ENCODE assay signal across 18 cellular contexts in genomic region chr6:89874438-89874837, GRCh38. TPM values are rescaled to one million over a fixed set of nuclear protein-coding genes. Genes with fewer than 3 reads are reported as not detected.
A peak's percentile ranks its signal among the peaks of the same experiment; 100 is the strongest.
DNase-seq lines count a peak whose midpoint lies in the region; ATAC-seq, FAIRE-seq and TF ChIP-seq lines count a peak whose summit lies in the region.
"Had no signal": no experiment of that assay in that cellular context is flagged by ENCODE, and none has a peak within 500 bp of the region (broad histone marks: within the 10 kb centered on the region; RNA-seq: fewer than 3 reads in every experiment).

No MANE protein-coding gene starts in this region.

- H3K79me2 ChIP-seq in K562 (ENCODE audit: control insufficient read depth, insufficient read depth, low read length) = no peaks in the 10 kb centered on the region

- TF ChIP-seq CTCF in K562 (IDR thresholded peaks at IDR 0.05 in 2 of 3, conservative IDR thresholded peaks at IDR 0.05 in 1 of 3; ENCODE audit: insufficient read depth in 2 of 3, low read depth in 1 of 3, low read length in 3 of 3) = no peak
- no peak for TF ChIP-seq CTCF in progenitor cell of endocrine pancreas (IDR thresholded peaks at IDR 0.05; ENCODE audit: unreplicated experiment)
- TF ChIP-seq CTCF in body of pancreas (IDR thresholded peaks at IDR 0.05) = no peak

- H3K9ac ChIP-seq in K562 (ENCODE audit: insufficient read depth in 1 of 2, low read depth in 2 of 2, low read length in 2 of 2) = no peak overlapping the region
- H3K9ac ChIP-seq: GM23248 had no signal

- in situ Hi-C loops in K562 (cut with MboI) = no loop called here

- no peaks in the 10 kb centered on the region for H3K27me3 Mint-ChIP-seq in CD4-positive, alpha-beta memory T cell
- H3K27me3 Mint-ChIP-seq in progenitor cell of endocrine pancreas = no peaks in the 10 kb centered on the region

- H3K4me3 ChIP-seq in CD4-positive, alpha-beta memory T cell (ENCODE audit: low read length in 2 of 2) = no peak overlapping the region
- H3K4me3 ChIP-seq in K562 = no peak overlapping the region
- no peak overlapping the region for H3K4me3 ChIP-seq in body of pancreas
- H3K4me3 ChIP-seq: GM12878, GM23248, HAP-1 had no signal

- no peak for TF ChIP-seq EP300 in K562 (IDR thresholded peaks at IDR 0.05; ENCODE audit: low read length)

- peak overlapping the region in 4 of 7 donors; percentile 1 to 35 (median 21) for H3K27ac Mint-ChIP-seq in CD4-positive, alpha-beta memory T cell
- H3K27ac Mint-ChIP-seq in progenitor cell of endocrine pancreas = peak overlapping the region; percentile 78

- 6% methylated on average over 3 of the region's 3 CpGs for WGBS in K562 (ENCODE audit: insufficient coverage, low coverage, missing lambda C conversion rate)
- whole genome bisulfite sequencing in body of pancreas, 2 donors = 84 to 89% methylated on average over 3 of the region's 3 CpGs

- no peak overlapping the region for H3K4me2 ChIP-seq in K562 (ENCODE audit: insufficient read depth, low read length)

- TF ChIP-seq POLR2A in K562 (conservative IDR thresholded peaks at IDR 0.05) = no peak
- TF ChIP-seq POLR2A in body of pancreas (IDR thresholded peaks at IDR 0.05) = no peak

- no peaks in the 10 kb centered on the region for H3K4me1 ChIP-seq in CD4-positive, alpha-beta memory T cell (ENCODE audit: insufficient read depth, low read length)
- H3K4me1 ChIP-seq in K562 (replicated peaks in 1 of 2; ENCODE audit: control insufficient read depth in 2 of 2, insufficient read depth in 2 of 2, low read length in 2 of 2) (peaks cover 0 to 8% of the 10 kb centered on the region in 2 experiments; a peak in 4 of 5 replicates), body of pancreas (no peaks in the 10 kb centered on the region)
- H3K4me1 ChIP-seq: BE2C, HAP-1 had no signal

- no peaks in the 10 kb centered on the region for H3K27me3 ChIP-seq in CD4-positive, alpha-beta memory T cell (ENCODE audit: insufficient read depth, low read length)
- no peaks in the 10 kb centered on the region for H3K27me3 ChIP-seq in K562 (ENCODE audit: control insufficient read depth in 2 of 2, insufficient read depth in 2 of 2, low read length in 2 of 2)
- no peaks in the 10 kb centered on the region for H3K27me3 ChIP-seq in body of pancreas
- H3K27me3 ChIP-seq: BE2C had no signal

- no peak overlapping the region for H3K27ac ChIP-seq in CD4-positive, alpha-beta memory T cell (ENCODE audit: low read depth, low read length)
- no peak overlapping the region for H3K27ac ChIP-seq in K562 (ENCODE audit: extremely low read depth, low read depth, low read length)
- H3K27ac ChIP-seq in body of pancreas = no peak overlapping the region
- H3K27ac ChIP-seq: GM23248 had no signal

- no peak for TF ChIP-seq RAD21 in K562 (CRISPR knock-in tag; conservative IDR thresholded peaks at IDR 0.05 in 1 of 2, IDR thresholded peaks at IDR 0.05 in 1 of 2)

- H3K36me3 Mint-ChIP-seq in CD4-positive, alpha-beta memory T cell = peaks cover 26 to 31% of the 10 kb centered on the region in 2 donors
- peaks cover 15% of the 10 kb centered on the region for H3K36me3 Mint-ChIP-seq in progenitor cell of endocrine pancreas (ENCODE audit: insufficient read depth)

- POLR2A ChIA-PET in CD4-positive, alpha-beta memory T cell (lab: Charles Lee; ENCODE audit: partially characterized antibody) = interaction anchor here (1.1 kb wide), 1 partner anchor 60 kb away, joined by 3 read pairs; no protein-coding TSS in a partner anchor
- POLR2A ChIA-PET in K562 (lab: Yijun Ruan, JAX) = no interaction called here

- H3K9me1 ChIP-seq in K562 (ENCODE audit: control insufficient read depth, insufficient read depth, low read length) = no peaks in the 10 kb centered on the region

- H3K4me1 Mint-ChIP-seq in CD4-positive, alpha-beta memory T cell = peaks cover 0 to 4% (median 3%) of the 10 kb centered on the region in 4 donors
- no peaks in the 10 kb centered on the region for H3K4me1 Mint-ChIP-seq in progenitor cell of endocrine pancreas (ENCODE audit: low read depth)

- intact Hi-C loops in CD4-positive, alpha-beta memory T cell (cut with micrococcal nuclease) = no loop called here
- intact Hi-C loops in K562 (cut with micrococcal nuclease) = no loop called here
- intact Hi-C loops in body of pancreas (cut with DNase I) = no loop called here

- BruUV-seq in K562 (replicated peaks; lab: Mats Ljungman, UMichigan) = no TSS peak

- FAIRE-seq in K562 (lab: Jason Lieb, UNC) = peak; percentile 70
- FAIRE-seq: GM12878, GM19239 had no signal

- CTCF ChIA-PET in CD4-positive, alpha-beta memory T cell (lab: Charles Lee; ENCODE audit: partially characterized antibody) = no interaction called here
- CTCF ChIA-PET in K562 (lab: Yijun Ruan, JAX; ENCODE audit: low intra/inter-chr PET ratio) = interaction anchor here (0.6 kb wide), 1 partner anchor 125 kb away, joined by 3 read pairs; no protein-coding TSS in a partner anchor

- H2AFZ ChIP-seq in K562 (ENCODE audit: low read depth, low read length) = no peak overlapping the region
- H2AFZ ChIP-seq: GM23248 had no signal

- DNase-seq in CD4-positive, alpha-beta memory T cell = no peak
- DNase-seq in K562 (ENCODE audit: extremely low read depth in 1 of 4, low spot score in 3 of 4) (peak; percentile 55 to 72 (median 61)), progenitor cell of endocrine pancreas (ENCODE audit: low spot score, unreplicated experiment) (no peak), NCI-H2081 treated with DMSO at 0.1 percent for 48 hours (lab: John Stamatoyannopoulos, UW) (no peak), NCI-H2107 (lab: John Stamatoyannopoulos, UW) (no peak), body of pancreas (no peak)
- DNase-seq: ACHN; BE2C; C1 segment of cervical spinal cord; Calu3; CD8-positive, alpha-beta T cell; DMS79 treated with DMSO at 0.1 percent for 48 hours; GM23248 had no signal

- no peaks in the 10 kb centered on the region for H3K9me3 Mint-ChIP-seq in CD4-positive, alpha-beta memory T cell
- no peaks in the 10 kb centered on the region for H3K9me3 Mint-ChIP-seq in progenitor cell of endocrine pancreas (ENCODE audit: low read depth)
- H3K9me3 Mint-ChIP-seq: CD8-positive, alpha-beta T cell had no signal

- ATAC-seq in K562 = peak; percentile 89
- no peak for ATAC-seq in body of pancreas
- ATAC-seq: CD8-positive, alpha-beta T cell had no signal

- H3K9me3 ChIP-seq in CD4-positive, alpha-beta memory T cell (ENCODE audit: control insufficient read depth in 1 of 2, low read length in 2 of 2) = no peaks in the 10 kb centered on the region
- H3K9me3 ChIP-seq in K562 (replicated peaks; ENCODE audit: control insufficient read depth, insufficient read depth, low read depth, low read length) (no peaks in the 10 kb centered on the region), body of pancreas (no peaks in the 10 kb centered on the region)
- H3K9me3 ChIP-seq: BE2C, HAP-1 had no signal

- no peaks in the 10 kb centered on the region for H4K20me1 ChIP-seq in K562 (replicated peaks; ENCODE audit: control insufficient read depth, insufficient read depth, low read length)

- H3K4me3 Mint-ChIP-seq in CD4-positive, alpha-beta memory T cell = no peak overlapping the region
- no peak overlapping the region for H3K4me3 Mint-ChIP-seq in progenitor cell of endocrine pancreas (ENCODE audit: low read depth)
- H3K4me3 Mint-ChIP-seq: CD8-positive, alpha-beta T cell had no signal

- peaks cover 6% of the 10 kb centered on the region for H3K36me3 ChIP-seq in CD4-positive, alpha-beta memory T cell (ENCODE audit: insufficient read depth, low read length)
- peaks cover 25% of the 10 kb centered on the region; the same call in 1 of the 3 replicates for H3K36me3 ChIP-seq in K562 (ENCODE audit: control insufficient read depth, insufficient read depth, low read length)
- peaks cover 0 to 4% of the 10 kb centered on the region in 2 donors for H3K36me3 ChIP-seq in body of pancreas (replicated peaks in 1 of 2; ENCODE audit: insufficient read depth in 1 of 2, low read depth in 2 of 2)

RNA-seq across cellular contexts. Expression of gene GJA10, which starts 19.8 kb away (rescaled TPM):
- total RNA-seq in CD4-positive, alpha-beta memory T cell = not detected
- not detected for polyA plus RNA-seq in CD4-positive, alpha-beta memory T cell
- not detected in 2 replicates for total RNA-seq in K562 (2011; cell fraction: chromatin; rRNA removed; ENCODE audit: low replicate concordance)
- not detected in 2 replicates for total RNA-seq in K562 (2011; cell fraction: nucleolus; rRNA removed)
- total RNA-seq in K562 (2011; cell fraction: nucleoplasm; rRNA removed) = not detected in 2 replicates
- not detected in 2 replicates for total RNA-seq in K562 (2014; rRNA removed)
- total RNA-seq in K562 (2014; rRNA removed; fragmentation: Illumina TruSeq; extraction: Trizol) = not detected in 2 replicates
- total RNA-seq in K562 (2015; rRNA removed; fragmentation: Illumina TruSeq; extraction: Trizol) = not detected in 2 replicates
- total RNA-seq in K562 (2021) = not detected in 2 replicates
- polyA plus RNA-seq in K562 (2011; rRNA removed) = not detected in 2 replicates
- polyA plus RNA-seq in K562 (2011; cell fraction: cytosol; rRNA removed) = not detected in 2 replicates
- polyA plus RNA-seq in K562 (2011; cell fraction: nucleus; rRNA removed) = not detected in 2 replicates
- polyA plus RNA-seq in K562 (2012) = not detected in 2 replicates
- not detected in 2 replicates for polyA plus RNA-seq in K562 (2014; fragmentation: Illumina TruSeq; extraction: Trizol)
- polyA plus RNA-seq in K562 (2014; fragmentation: Nextera tagmentation; extraction: Ambion mirVana) = not detected
- polyA plus RNA-seq in K562 (2014; rRNA removed) = not detected in 2 replicates
- polyA minus RNA-seq in K562 (2011; rRNA and poly(A)+ RNA removed) = not detected in 2 replicates
- not detected in 2 replicates for polyA minus RNA-seq in K562 (2011; cell fraction: cytosol; rRNA and poly(A)+ RNA removed)
- polyA minus RNA-seq in K562 (2011; cell fraction: nucleus; rRNA and poly(A)+ RNA removed) = not detected in 2 replicates
- not detected in 2 replicates for total RNA-seq in progenitor cell of endocrine pancreas
- not detected for total RNA-seq in body of pancreas
- total RNA-seq: Calu3; CD8-positive, alpha-beta T cell; GM12878; GM23248; H4; HT-29 had no signal
- polyA plus RNA-seq: GM12878, GM23248 had no signal

RNA-seq across cellular contexts. Expression of gene CASP8AP2, which starts 44.8 kb away (rescaled TPM):
- total RNA-seq in CD4-positive, alpha-beta memory T cell = 10 to 100 TPM; 59.4 to 61.7 TPM
- 10 to 100 TPM; 33.9 to 60.7 TPM for polyA plus RNA-seq in CD4-positive, alpha-beta memory T cell
- 54.6 and 116 TPM in 2 replicates for total RNA-seq in K562 (2011; cell fraction: chromatin; rRNA removed; ENCODE audit: low replicate concordance)
- 32.2 and 36.5 TPM in 2 replicates for total RNA-seq in K562 (2011; cell fraction: nucleolus; rRNA removed)
- total RNA-seq in K562 (2011; cell fraction: nucleoplasm; rRNA removed) = 77.7 and 94.6 TPM in 2 replicates
- total RNA-seq in K562 (2014; rRNA removed) (12.1 and 12.5 TPM in 2 replicates), K562 (2014; rRNA removed; fragmentation: Illumina TruSeq; extraction: Trizol) (27.6 and 34.8 TPM in 2 replicates), K562 (2015; rRNA removed; fragmentation: Illumina TruSeq; extraction: Trizol) (29.3 and 30.0 TPM in 2 replicates), K562 (2021) (19.1 TPM in 2 replicates), progenitor cell of endocrine pancreas (31.4 and 31.9 TPM in 2 replicates), body of pancreas (10 to 100 TPM in 1 of 2 donors, 1 to 10 TPM in 1; 9.9 to 10.1 TPM)
- polyA plus RNA-seq in K562 (2011; rRNA removed) (18.7 and 20.9 TPM in 2 replicates), K562 (2014; fragmentation: Illumina TruSeq; extraction: Trizol) (15.9 and 19.5 TPM in 2 replicates), K562 (2014; fragmentation: Nextera tagmentation; extraction: Ambion mirVana) (10 to 100 TPM; 10.6 to 14.6 TPM), K562 (2014; rRNA removed) (11.3 and 13.3 TPM in 2 replicates)
- 2.5 and 5.3 TPM in 2 replicates for polyA plus RNA-seq in K562 (2011; cell fraction: cytosol; rRNA removed)
- polyA plus RNA-seq in K562 (2011; cell fraction: nucleus; rRNA removed) = 18.6 and 21.2 TPM in 2 replicates
- 10.5 and 11.7 TPM in 2 replicates for polyA plus RNA-seq in K562 (2012)
- polyA minus RNA-seq in K562 (2011; rRNA and poly(A)+ RNA removed) = 58.4 and 70.1 TPM in 2 replicates
- polyA minus RNA-seq in K562 (2011; cell fraction: cytosol; rRNA and poly(A)+ RNA removed) = 14.0 and 16.0 TPM in 2 replicates
- polyA minus RNA-seq in K562 (2011; cell fraction: nucleus; rRNA and poly(A)+ RNA removed) = 24.1 and 32.8 TPM in 2 replicates

RNA-seq across cellular contexts. Expression of gene MDN1, which starts 54.8 kb away (rescaled TPM):
- total RNA-seq in CD4-positive, alpha-beta memory T cell = 10 to 100 TPM; 62.0 to 72.2 TPM
- polyA plus RNA-seq in CD4-positive, alpha-beta memory T cell = 10 to 100 TPM in 1 of 2 donors, 1 to 10 TPM in 1; 4.1 to 10.1 TPM
- total RNA-seq in K562 (2011; cell fraction: chromatin; rRNA removed; ENCODE audit: low replicate concordance) = 129 and 268 TPM in 2 replicates
- total RNA-seq in K562 (2011; cell fraction: nucleolus; rRNA removed) = 56.2 and 74.1 TPM in 2 replicates
- 100 and 102 TPM in 2 replicates for total RNA-seq in K562 (2011; cell fraction: nucleoplasm; rRNA removed)
- total RNA-seq in K562 (2014; rRNA removed) (43.0 and 51.1 TPM in 2 replicates), K562 (2014; rRNA removed; fragmentation: Illumina TruSeq; extraction: Trizol) (69.2 and 73.9 TPM in 2 replicates), K562 (2015; rRNA removed; fragmentation: Illumina TruSeq; extraction: Trizol) (66.8 and 67.6 TPM in 2 replicates), K562 (2021) (93.6 and 98.9 TPM in 2 replicates), progenitor cell of endocrine pancreas (44.1 and 47.1 TPM in 2 replicates), body of pancreas (10 to 100 TPM; 17.9 to 26.7 TPM)
- polyA plus RNA-seq in K562 (2011; rRNA removed) (37.8 and 39.8 TPM in 2 replicates), K562 (2014; fragmentation: Illumina TruSeq; extraction: Trizol) (44.1 and 48.7 TPM in 2 replicates), K562 (2014; fragmentation: Nextera tagmentation; extraction: Ambion mirVana) (10 to 100 TPM; 25.6 to 27.8 TPM), K562 (2014; rRNA removed) (28.1 and 37.8 TPM in 2 replicates)
- polyA plus RNA-seq in K562 (2011; cell fraction: cytosol; rRNA removed) = 12.9 and 27.6 TPM in 2 replicates
- 113 and 158 TPM in 2 replicates for polyA plus RNA-seq in K562 (2011; cell fraction: nucleus; rRNA removed)
- 24.1 and 37.2 TPM in 2 replicates for polyA plus RNA-seq in K562 (2012)
- 60.0 and 69.1 TPM in 2 replicates for polyA minus RNA-seq in K562 (2011; rRNA and poly(A)+ RNA removed)
- 50.6 and 66.1 TPM in 2 replicates for polyA minus RNA-seq in K562 (2011; cell fraction: cytosol; rRNA and poly(A)+ RNA removed)
- 59.9 and 98.7 TPM in 2 replicates for polyA minus RNA-seq in K562 (2011; cell fraction: nucleus; rRNA and poly(A)+ RNA removed)

Comparison
In these comparisons a context has a peak if more than half of its experiments do, and no peak if none do; other contexts are left out.
1. DNase-seq: peak in K562 (4 of 4); none in CD4-positive, alpha-beta memory T cell (0 of 5), progenitor cell of endocrine pancreas (single experiment), NCI-H2081 treated with DMSO at 0.1 percent for 48 hours (single experiment), NCI-H2107 (single experiment) and body of pancreas (0 of 4).